Comparison of ENCODE assay signal across 1 cellular context in genomic region chr1:156282143-156282478, GRCh38.
TF ChIP-seq lines count a peak whose summit lies in the region.

No MANE protein-coding gene starts in this region.

TF ChIP-seq in GM23338, 12 proteins besides CTCF, POLR2A, EP300 and RAD21 (continued from another document):
- TF ChIP-seq REST (IDR thresholded peaks at IDR 0.05; ENCODE audit: unreplicated experiment) (no peak), ZNF331 (CRISPR knock-in tag; IDR thresholded peaks at IDR 0.05; ENCODE audit: low read depth) (no peak), ETS1 (IDR thresholded peaks at IDR 0.05) (no peak), NANOG (IDR thresholded peaks at IDR 0.05; ENCODE audit: borderline replicate concordance) (no peak), ZNF462 (CRISPR knock-in tag; IDR thresholded peaks at IDR 0.05) (no peak), STAT1 (IDR thresholded peaks at IDR 0.05; ENCODE audit: unreplicated experiment) (no peak), CREB1 (CRISPR knock-in tag; IDR thresholded peaks at IDR 0.05; ENCODE audit: low read depth) (no peak), JUNB (IDR thresholded peaks at IDR 0.05; ENCODE audit: unreplicated experiment) (no peak)
